Comparison of ENCODE assay signal across 11 cellular contexts in genomic region chr17:81339180-81339501, GRCh38. TPM values are rescaled to one million over a fixed set of nuclear protein-coding genes. Genes with fewer than 3 reads are reported as not detected.
DNase-seq lines count a peak whose midpoint lies in the region; ATAC-seq, FAIRE-seq and TF ChIP-seq lines count a peak whose summit lies in the region.
"Had no signal": no experiment of that assay in that cellular context is flagged by ENCODE, and none has a peak within 500 bp of the region (broad histone marks: within the 10 kb centered on the region; RNA-seq: fewer than 3 reads in every experiment).

No MANE protein-coding gene starts in this region.

- H3K27ac ChIP-seq in right cardiac atrium (ENCODE audit: low read length) (peak overlapping the region; percentile 6), colonic mucosa (peak overlapping the region; percentile 6)

- peaks cover under 1 to 28% of the 10 kb centered on the region in 2 donors for H3K27me3 Mint-ChIP-seq in natural killer cell (ENCODE audit: low read depth in 2 of 2)

- intact Hi-C loops in right cardiac atrium (cut with DNase I) = no loop called here
- intact Hi-C loops in left ventricle myocardium superior (cut with micrococcal nuclease) = no loop called here
- intact Hi-C loops in colonic mucosa (cut with DNase I) = no loop called here
- intact Hi-C loops in natural killer cell (cut with micrococcal nuclease) = no loop called here

- WGBS in right cardiac atrium = 57% methylated on average over 4 of the region's 4 CpGs

- H3K36me3 ChIP-seq in colonic mucosa = no peaks in the 10 kb centered on the region
- H3K36me3 ChIP-seq in mucosa of stomach (ENCODE audit: control insufficient read depth, insufficient read depth, low read length) = no peaks in the 10 kb centered on the region
- H3K36me3 ChIP-seq: ascending aorta had no signal

- peak; percentile 5 for FAIRE-seq in urothelium cell line (lab: Jason Lieb, UNC)
- FAIRE-seq: endothelial cell of umbilical vein had no signal

- H3K27me3 ChIP-seq in right cardiac atrium (ENCODE audit: control insufficient read depth, insufficient read depth) (no peaks in the 10 kb centered on the region), colonic mucosa (peaks cover 8% of the 10 kb centered on the region), mucosa of stomach (ENCODE audit: control insufficient read depth, insufficient read depth, low read length) (peaks cover 8% of the 10 kb centered on the region)
- H3K27me3 ChIP-seq: ascending aorta had no signal

- H3K9me3 Mint-ChIP-seq in natural killer cell = no peaks in the 10 kb centered on the region

- DNase-seq in right cardiac atrium (no peak), left ventricle myocardium superior (no peak), colonic mucosa (no peak), urothelium cell line (ENCODE audit: low spot score) (no peak), A172 (ENCODE audit: low spot score) (no peak), natural killer cell (no peak)
- DNase-seq: NCI-H2107 had no signal

- H3K4me1 Mint-ChIP-seq in natural killer cell = peaks cover under 1 to 11% of the 10 kb centered on the region in 2 donors

- H3K4me3 ChIP-seq in right cardiac atrium (ENCODE audit: low read length) (no peak overlapping the region), colonic mucosa (no peak overlapping the region), mucosa of stomach (ENCODE audit: low read length) (no peak overlapping the region)
- H3K4me3 ChIP-seq: ascending aorta had no signal

- H3K9ac ChIP-seq in colonic mucosa (ENCODE audit: low read depth in 2 of 2, low read length in 2 of 2) (peak overlapping the region; percentile 50 to 62), mucosa of stomach (ENCODE audit: low read length) (peak overlapping the region; percentile 17)

- H3K4me1 ChIP-seq in right cardiac atrium (ENCODE audit: control insufficient read depth, insufficient read depth, low read length) (peaks cover 11% of the 10 kb centered on the region), colonic mucosa (peaks cover 34% of the 10 kb centered on the region), mucosa of stomach (ENCODE audit: control insufficient read depth, insufficient read depth, low read length) (peaks cover 57% of the 10 kb centered on the region)

- ATAC-seq in right cardiac atrium (no peak), left ventricle myocardium superior (no peak), GM19467 (IDR thresholded peaks at IDR 0.05; ENCODE audit: unreplicated experiment) (no peak), natural killer cell (no peak)

- H3K36me3 Mint-ChIP-seq in natural killer cell = no peaks in the 10 kb centered on the region

- no peak overlapping the region for H3K27ac Mint-ChIP-seq in natural killer cell

- no peak overlapping the region for H3K4me3 Mint-ChIP-seq in natural killer cell

- H3K9me3 ChIP-seq in right cardiac atrium (ENCODE audit: control insufficient read depth, low read length) (no peaks in the 10 kb centered on the region), colonic mucosa (no peaks in the 10 kb centered on the region), mucosa of stomach (ENCODE audit: control insufficient read depth, low read length) (no peaks in the 10 kb centered on the region)
- H3K9me3 ChIP-seq: ascending aorta had no signal

- TF ChIP-seq CTCF in colonic mucosa (IDR thresholded peaks at IDR 0.05) (no peak), natural killer cell (IDR thresholded peaks at IDR 0.05) (no peak)

RNA-seq across cellular contexts. Expression of gene SLC38A10, which starts 44.0 kb away (rescaled TPM):
- total RNA-seq in right cardiac atrium = 10 to 100 TPM; 50.8 to 63.9 (median 53.5) TPM
- 61.5 TPM for polyA plus RNA-seq in right cardiac atrium
- total RNA-seq in left ventricle myocardium superior = 46.6 TPM
- total RNA-seq in colonic mucosa = 100 to 1,000 TPM in 1 of 2 donors, 10 to 100 TPM in 1; 67.5 to 139 TPM
- 57.8 and 71.5 TPM in 2 replicates for total RNA-seq in A172 (2014; rRNA removed; shearing (Covaris generic))
- total RNA-seq in natural killer cell = 100 to 1,000 TPM in 1 of 3 donors, 10 to 100 TPM in 2; 72.2 to 104 (median 90.5) TPM

RNA-seq across cellular contexts. Expression of gene BAHCC1, which starts 56.1 kb away (rescaled TPM):
- total RNA-seq in right cardiac atrium (10 to 100 TPM in 2 of 4 donors, 1 to 10 TPM in 2; 8.3 to 12.8 (median 9.4) TPM), left ventricle myocardium superior (8.6 TPM), colonic mucosa (10 to 100 TPM; 12.5 to 26.3 TPM), natural killer cell (10 to 100 TPM in 1 of 3 donors, 1 to 10 TPM in 2; 2.9 to 17.3 (median 5.7) TPM)
- 8.7 TPM for polyA plus RNA-seq in right cardiac atrium
- 0.95 and 2.0 TPM in 2 replicates for total RNA-seq in A172 (2014; rRNA removed; shearing (Covaris generic))
